Comparison of ENCODE assay signal across 1 cellular context in the genomic region with DNA sequence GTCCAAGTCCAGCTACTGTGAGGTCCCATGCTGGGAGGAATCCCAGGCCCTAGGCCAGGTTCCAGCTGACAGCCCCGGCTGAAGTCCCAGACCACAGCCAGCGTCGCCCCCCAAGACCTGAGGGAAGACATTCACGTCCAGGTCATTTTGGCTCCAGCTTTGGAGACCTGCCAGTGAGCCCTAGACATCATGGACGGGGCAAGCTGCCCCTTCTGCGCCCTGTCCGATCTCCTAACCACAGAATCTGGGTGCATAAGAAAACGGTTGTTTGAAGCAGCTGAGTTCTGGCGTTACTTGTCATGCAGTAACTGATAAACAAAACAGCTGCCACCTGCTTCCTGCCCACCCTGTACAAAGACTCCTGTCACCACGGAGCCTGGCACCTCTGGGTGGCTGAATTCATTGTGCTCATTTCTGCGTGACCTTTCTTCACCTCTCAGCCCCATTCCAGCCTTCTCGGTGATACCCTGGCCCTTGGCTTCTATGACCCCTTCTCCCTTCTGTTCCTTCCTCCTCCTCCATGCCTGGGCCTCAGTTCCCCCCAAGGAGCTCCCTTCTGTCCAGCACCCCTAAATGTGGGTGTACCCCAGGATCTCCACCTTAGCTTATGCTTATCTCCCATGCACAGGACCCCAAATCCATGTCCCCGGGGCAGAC.
TF ChIP-seq lines count a peak whose summit lies in the region.

No MANE protein-coding gene starts in this region.

TF ChIP-seq in GM23338, 12 proteins besides CTCF, POLR2A, EP300 and RAD21 (continued from another document):
- no peak for TF ChIP-seq NANOG (IDR thresholded peaks at IDR 0.05; ENCODE audit: borderline replicate concordance)
- TF ChIP-seq JUNB (IDR thresholded peaks at IDR 0.05; ENCODE audit: unreplicated experiment), result no peak
- TF ChIP-seq STAT1 (IDR thresholded peaks at IDR 0.05; ENCODE audit: unreplicated experiment), result no peak
- TF ChIP-seq REST (IDR thresholded peaks at IDR 0.05; ENCODE audit: unreplicated experiment), result no peak
- no peak for TF ChIP-seq ZNF114 (CRISPR knock-in tag; IDR thresholded peaks at IDR 0.05)
- TF ChIP-seq CREB1 (CRISPR knock-in tag; IDR thresholded peaks at IDR 0.05; ENCODE audit: low read depth), result no peak
TF ChIP-seq in GM23338: peak in this region for 0.
